In the genomic region with DNA sequence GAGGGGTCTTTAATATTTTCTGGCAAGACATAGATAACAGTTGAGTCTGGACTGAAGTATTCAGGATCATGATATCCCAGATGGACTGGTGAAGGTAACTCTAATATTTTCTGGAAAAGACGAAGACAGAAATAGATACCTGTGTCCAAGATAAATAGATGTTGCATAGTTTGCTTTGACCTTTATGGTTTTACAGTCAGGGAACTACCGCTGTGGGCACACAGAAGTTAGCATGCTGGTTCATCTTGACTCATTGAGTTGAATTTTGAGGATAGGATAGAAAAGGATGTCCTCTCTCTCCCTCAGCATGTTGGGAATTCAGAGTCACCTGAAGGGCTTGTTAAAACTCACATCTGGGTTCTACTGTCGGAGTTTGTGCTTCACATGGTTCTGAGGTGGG, we compare ENCODE assay signal across 10 cellular contexts. TPM values are rescaled to one million over a fixed set of nuclear protein-coding genes. Genes with fewer than 3 reads are reported as not detected.
"Had no signal": no experiment of that assay in that cellular context is flagged by ENCODE, and none has a peak within 500 bp of the region (broad histone marks: within the 10 kb centered on the region; RNA-seq: fewer than 3 reads in every experiment).

No MANE protein-coding gene starts in this region.

- H3K4me1 ChIP-seq: HAP-1 had no signal

- H3K9ac ChIP-seq: GM23248, KMS-11 had no signal

- H2AFZ ChIP-seq: GM23248 had no signal

- FAIRE-seq: HTR-8/SVneo had no signal

- H3K9me3 ChIP-seq: HAP-1 had no signal

- DNase-seq: GM23248, GOT3, H7, IMR-90, KBM-7 had no signal

- H3K27ac ChIP-seq: GM23248, KMS-11 had no signal

- ATAC-seq: HCT116 had no signal

- H3K4me2 ChIP-seq: KMS-11 had no signal

- H3K36me3 ChIP-seq: HAP-1 had no signal

- H3K4me3 ChIP-seq: GM23248, HAP-1 had no signal

RNA-seq across cellular contexts. Expression of a gene that starts 20.8 kb away (rescaled TPM):
- total RNA-seq: H7, HT-29 had no signal
